25 cellular contexts compared by ENCODE assay signal in genomic region chr2:101415220-101415619, GRCh38. TPM values are rescaled to one million over a fixed set of nuclear protein-coding genes. Genes with fewer than 3 reads are reported as not detected.
"Had no signal": no experiment of that assay in that cellular context is flagged by ENCODE, and none has a peak within 500 bp of the region (broad histone marks: within the 10 kb centered on the region; RNA-seq: fewer than 3 reads in every experiment).

No MANE protein-coding gene starts in this region.

- DNase-seq: activated CD4-positive, alpha-beta T cell treated with anti-CD3 and anti-CD28 coated beads, Interleukin-2, amount 10 ng/mL, durations not matched to agents 7 days and 5 days; activated CD4-positive, CD25-positive, alpha-beta regulatory T cell treated with anti-CD3 and anti-CD28 coated beads, Interleukin-2, amount 50 U/mL, for 72 hours; activated CD8-positive, alpha-beta T cell treated with anti-CD3 and anti-CD28 coated beads for 36 hours; activated effector memory CD4-positive, alpha-beta T cell treated with anti-CD3 and anti-CD28 coated beads, Interleukin-2, amount 50 U/mL, for 16 hours; activated naive CD4-positive, alpha-beta T cell treated with anti-CD3 and anti-CD28 coated beads, Interleukin-2, amount 10 ng/mL, durations not matched to agents 7 days and 5 days; activated T-cell treated with anti-CD3 and anti-CD28 coated beads for 4 hours; amygdala; colonic mucosa; lower lobe of right lung; mesendoderm; mucosa of descending colon; nephron progenitor cell; pancreas; right cardiac atrium; small intestine; stimulated activated CD4-positive, alpha-beta T cell treated with anti-CD3 and anti-CD28 coated beads, Interleukin-15, amount 100 ng/mL, for 24 hours; stomach; WERI-Rb-1 had no signal

- H3K9me3 ChIP-seq: colonic mucosa, lower lobe of right lung, pancreas, suprapubic skin, tibial nerve had no signal

- H3K27me3 ChIP-seq: colonic mucosa, pancreas, stomach, suprapubic skin, tibial nerve had no signal

- H3K4me1 ChIP-seq: colonic mucosa, lower lobe of right lung, pancreas, stomach, suprapubic skin had no signal

- H3K27ac ChIP-seq: colonic mucosa, lower lobe of right lung, pancreas, stomach, suprapubic skin, tibial nerve, WERI-Rb-1 had no signal

- H3K4me3 ChIP-seq: colonic mucosa, lower lobe of right lung, mucosa of descending colon, pancreas, stomach, suprapubic skin, tibial nerve had no signal

- H3K36me3 ChIP-seq: colonic mucosa, lower lobe of right lung, pancreas, stomach, suprapubic skin, tibial nerve, WERI-Rb-1 had no signal

RNA-seq across cellular contexts. Expression of gene CREG2, which starts 27.9 kb away (rescaled TPM):
- total RNA-seq: activated CD8-positive, alpha-beta memory T cell treated with anti-CD3 and anti-CD28 coated beads, Interleukin-2, amount 10 ng/mL, durations not matched to agents 7 days and 5 days; activated CD8-positive, alpha-beta T cell treated with anti-CD3 and anti-CD28 coated beads for 36 hours; epithelial cell of proximal tubule; fibroblast of villous mesenchyme; left lobe of liver; lower lobe of right lung; tibial nerve had no signal

RNA-seq across cellular contexts. Expression of gene RFX8, which starts 59.7 kb away (rescaled TPM):
- total RNA-seq: bronchial epithelial cell, colonic mucosa, epithelial cell of proximal tubule, left lobe of liver, lower lobe of right lung, mucosa of descending colon had no signal
